In the genomic region with DNA sequence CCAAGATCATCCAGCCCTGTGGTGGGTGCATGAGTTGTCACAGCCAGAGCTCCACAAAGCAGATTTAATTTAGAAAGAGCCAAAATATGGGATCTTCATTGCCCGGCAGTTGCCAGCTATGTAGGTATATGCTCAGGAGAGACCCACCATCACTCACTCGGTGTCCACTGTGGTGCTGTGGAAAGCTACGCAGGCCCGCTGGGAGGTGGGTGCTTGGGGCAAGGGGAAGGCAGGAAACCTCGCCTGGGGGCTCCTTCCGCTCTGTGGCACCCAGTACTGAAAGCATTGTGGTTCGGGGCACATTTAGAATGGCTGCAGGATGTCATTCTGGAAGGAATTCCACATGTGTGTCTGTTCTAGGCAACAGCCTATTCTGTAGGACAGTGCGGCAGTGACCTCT, we compare ENCODE assay signal across 24 cellular contexts.
"Had no signal": no experiment of that assay in that cellular context is flagged by ENCODE, and none has a peak within 500 bp of the region (broad histone marks: within the 10 kb centered on the region; RNA-seq: fewer than 3 reads in every experiment).

No MANE protein-coding gene starts in this region.

- H3K4me1 Mint-ChIP-seq: activated naive CD4-positive, alpha-beta T cell treated with anti-CD3 and anti-CD28 coated beads, Interleukin-2, amount 50 U/mL, for 24 hours; central memory CD8-positive, alpha-beta T cell had no signal

- H3K27me3 ChIP-seq: Peyer's patch had no signal

- ATAC-seq: activated CD8-positive, alpha-beta T cell treated with anti-CD3 and anti-CD28 coated beads, Interleukin-2, amount 10 ng/mL, durations not matched to agents 7 days and 5 days; T-cell had no signal

- H3K27ac Mint-ChIP-seq: activated CD8-positive, alpha-beta T cell treated with anti-CD3 and anti-CD28 coated beads, Interleukin-2, amount 10 ng/mL, durations not matched to agents 7 days and 5 days; activated naive CD4-positive, alpha-beta T cell treated with anti-CD3 and anti-CD28 coated beads, Interleukin-2, amount 50 U/mL, for 24 hours; activated T-cell treated with anti-CD3 and anti-CD28 coated beads, Interleukin-2, amount 50 U/mL, for 24 hours; activated T-helper 1 cell treated with anti-CD3 and anti-CD28 coated beads, Interleukin-12 subunit alpha, Interleukin-12 subunit beta, Interleukin-2, Interleukin-4 antibody, amounts not matched to agents 30 ng/mL and 10 ng/mL and 1 ng/mL, durations not matched to agents 14 hours and 24 hours and 36 hours; T-cell had no signal

- H3K9me3 ChIP-seq: Peyer's patch had no signal

- H3K4me3 Mint-ChIP-seq: activated CD8-positive, alpha-beta T cell treated with anti-CD3 and anti-CD28 coated beads, Interleukin-2, amount 10 ng/mL, durations not matched to agents 7 days and 5 days; activated naive CD4-positive, alpha-beta T cell treated with anti-CD3 and anti-CD28 coated beads, Interleukin-2, amount 50 U/mL, for 24 hours; activated T-cell treated with anti-CD3 and anti-CD28 coated beads, Interleukin-2, amount 50 U/mL, for 24 hours; activated T-helper 1 cell treated with anti-CD3 and anti-CD28 coated beads, Interleukin-12 subunit alpha, Interleukin-12 subunit beta, Interleukin-2, Interleukin-4 antibody, amounts not matched to agents 30 ng/mL and 10 ng/mL and 1 ng/mL, durations not matched to agents 14 hours and 24 hours and 36 hours; brain; central memory CD8-positive, alpha-beta T cell; T-cell had no signal

- H3K36me3 Mint-ChIP-seq: activated naive CD4-positive, alpha-beta T cell treated with anti-CD3 and anti-CD28 coated beads, Interleukin-2, amount 50 U/mL, for 24 hours; brain; T-cell had no signal

- H3K9me3 Mint-ChIP-seq: activated naive CD4-positive, alpha-beta T cell treated with anti-CD3 and anti-CD28 coated beads, Interleukin-2, amount 50 U/mL, for 24 hours; activated T-cell treated with anti-CD3 and anti-CD28 coated beads, Interleukin-2, amount 50 U/mL, for 24 hours; activated T-helper 1 cell treated with anti-CD3 and anti-CD28 coated beads, Interleukin-12 subunit alpha, Interleukin-12 subunit beta, Interleukin-2, Interleukin-4 antibody, amounts not matched to agents 30 ng/mL and 10 ng/mL and 1 ng/mL, durations not matched to agents 14 hours and 24 hours and 36 hours; central memory CD8-positive, alpha-beta T cell; T-cell had no signal

- H3K27ac ChIP-seq: Peyer's patch, RWPE1, VCaP had no signal

- DNase-seq: activated CD4-positive, alpha-beta T cell treated with anti-CD3 and anti-CD28 coated beads for 4 hours; activated CD8-positive, alpha-beta T cell treated with anti-CD3 and anti-CD28 coated beads, Interleukin-2, amount 10 ng/mL, durations not matched to agents 7 days and 5 days; activated effector memory CD4-positive, alpha-beta T cell treated with Interleukin-2 at 50 U/mL for 16 hours; activated naive CD4-positive, alpha-beta T cell; activated T-cell treated with anti-CD3 and anti-CD28 coated beads, Interleukin-2, amount 50 U/mL, for 24 hours; amygdala; Kasumi-1; KBM-7; NCI-H1105 treated with DMSO at 0.1 percent for 48 hours; NCI-H1436 treated with DMSO at 0.1 percent for 48 hours; NCI-H187; NCI-H2081; NCI-H510A treated with DMSO at 0.1 percent for 48 hours; NCI-H69; SIG-M5; T-cell; T-helper 2 cell had no signal

- H3K4me3 ChIP-seq: Peyer's patch had no signal

- H3K36me3 ChIP-seq: Peyer's patch had no signal
